In genomic region chr13:101026328-101026727, GRCh38 we compare ENCODE assay signal across 28 cellular contexts.
"Had no signal": no experiment of that assay in that cellular context is flagged by ENCODE, and none has a peak within 500 bp of the region (broad histone marks: within the 10 kb centered on the region; RNA-seq: fewer than 3 reads in every experiment).

No MANE protein-coding gene starts in this region.

- H3K36me3 ChIP-seq: ascending aorta, cardiac muscle cell, MG63, SJCRH30 had no signal

- FAIRE-seq: RCC 7860 had no signal

- H3K27me3 ChIP-seq: ascending aorta, cardiac muscle cell, MG63, SJCRH30 had no signal

- H3K4me1 ChIP-seq: ascending aorta had no signal

- H3K9me3 ChIP-seq: ascending aorta, MG63, SJCRH30 had no signal

- H3K4me3 ChIP-seq: ascending aorta, cardiac muscle cell, MG63, SJCRH30, SK-N-MC had no signal

- ATAC-seq: activated CD8-positive, alpha-beta T cell treated with anti-CD3 and anti-CD28 coated beads for 36 hours; activated T-cell treated with anti-CD3 and anti-CD28 coated beads, Interleukin-2, amount 50 U/mL, for 72 hours; activated T-helper 17 cell treated with anti-CD3 and anti-CD28 coated beads, Interleukin-2, amount 50 U/mL, for 72 hours had no signal

- H3K27ac ChIP-seq: ascending aorta, cardiac muscle cell, SJCRH30, SK-N-MC had no signal

- DNase-seq: activated CD4-positive, alpha-beta T cell treated with anti-CD3 and anti-CD28 coated beads, Interleukin-2, amount 10 ng/mL, durations not matched to agents 24 days and 14 days; activated CD4-positive, alpha-beta T cell treated with anti-CD3 and anti-CD28 coated beads, Interleukin-2, amount 50 U/mL, for 4 hours; activated CD8-positive, alpha-beta T cell treated with anti-CD3 and anti-CD28 coated beads for 36 hours; activated effector memory CD4-positive, alpha-beta T cell treated with anti-CD3 and anti-CD28 coated beads, Interleukin-2, amount 50 U/mL, for 16 hours; activated naive CD4-positive, alpha-beta T cell; activated naive CD4-positive, alpha-beta T cell treated with anti-CD3 and anti-CD28 coated beads, Interleukin-2, amount 50 U/mL, for 16 hours; activated naive CD8-positive, alpha-beta T cell treated with anti-CD3 and anti-CD28 coated beads for 36 hours; activated T-cell treated with anti-CD3 and anti-CD28 coated beads, Interleukin-2, amount 50 U/mL, for 1 hour; activated T-cell treated with anti-CD3 and anti-CD28 coated beads, Interleukin-2, amount 50 U/mL, for 72 hours; amygdala; Karpas-422; MG63; NCI-H1048; NCI-H1105 treated with DMSO at 0.1 percent for 48 hours; NCI-H1436; NCI-H1694; NCI-H1930; NCI-H2081 treated with DMSO at 0.1 percent for 48 hours; NCI-H345; NCI-H524 treated with DMSO at 0.1 percent for 48 hours; Right ventricle myocardium superior; T1000 had no signal
